Comparison of ENCODE assay signal across 25 cellular contexts in genomic region chr10:4119107-4119506, GRCh38.
"Had no signal": no experiment of that assay in that cellular context is flagged by ENCODE, and none has a peak within 500 bp of the region (broad histone marks: within the 10 kb centered on the region; RNA-seq: fewer than 3 reads in every experiment).

No MANE protein-coding gene starts in this region.

- H3K36me3 ChIP-seq: colonic mucosa, esophagus muscularis mucosa, esophagus squamous epithelium, gastrocnemius medialis, gastroesophageal sphincter, heart left ventricle, heart right ventricle had no signal

- H3K27ac Mint-ChIP-seq: effector memory CD8-positive, alpha-beta T cell; endodermal cell had no signal

- H3K9me3 Mint-ChIP-seq: endodermal cell had no signal

- DNase-seq: colonic mucosa; cortex of kidney; dermis blood vessel endothelial cell; dorsolateral prefrontal cortex; effector CD4-positive, alpha-beta T cell; effector CD8-positive, alpha-beta T cell; effector memory CD4-positive, alpha-beta T cell; effector memory CD8-positive, alpha-beta T cell; endodermal cell; erythroblast; esophagus squamous epithelium; foreskin fibroblast; foreskin keratinocyte; foreskin melanocyte; gastrocnemius medialis; glutamatergic neuron; head of caudate nucleus; heart left ventricle; heart right ventricle had no signal

- H3K9me3 ChIP-seq: colonic mucosa, esophagus squamous epithelium, gastrocnemius medialis, gastroesophageal sphincter had no signal

- ATAC-seq: effector memory CD8-positive, alpha-beta T cell; esophagus mucosa; foreskin keratinocyte; gastrocnemius medialis; gastroesophageal sphincter; heart left ventricle; heart right ventricle had no signal

- H3K4me1 ChIP-seq: colonic mucosa, foreskin keratinocyte, gastrocnemius medialis had no signal

- H3K27me3 ChIP-seq: colonic mucosa, dorsolateral prefrontal cortex, esophagus muscularis mucosa, esophagus squamous epithelium, foreskin keratinocyte, gastrocnemius medialis, gastroesophageal sphincter, heart left ventricle, heart right ventricle had no signal

- H3K4me3 ChIP-seq: colonic mucosa, coronary artery, dorsolateral prefrontal cortex, esophagus muscularis mucosa, esophagus squamous epithelium, gastrocnemius medialis, gastroesophageal sphincter, heart left ventricle, heart right ventricle had no signal

- H3K27me3 Mint-ChIP-seq: dendritic cell treated with granulocyte-macrophage colony-stimulating factor and Interleukin-4, amounts not matched to agents 40 ng/mL and 50 ng/mL, for 4 days; effector memory CD8-positive, alpha-beta T cell had no signal

- H3K27ac ChIP-seq: colonic mucosa, coronary artery, dorsolateral prefrontal cortex, epithelial cell of prostate, esophagus muscularis mucosa, esophagus squamous epithelium, foreskin keratinocyte, gastrocnemius medialis, gastroesophageal sphincter had no signal

- H3K4me3 Mint-ChIP-seq: effector memory CD8-positive, alpha-beta T cell; endodermal cell had no signal
